1 cellular context compared by ENCODE assay signal in genomic region chr5:131169810-131170539, GRCh38.
TF ChIP-seq lines count a peak whose summit lies in the region.

No MANE protein-coding gene starts in this region.

TF ChIP-seq in H1, 55 proteins besides CTCF, POLR2A, EP300 and RAD21 (continued from another document):
- no peak for TF ChIP-seq NANOG (IDR thresholded peaks at IDR 0.05; ENCODE audit: insufficient read depth, low read depth, low read length, poor library complexity, severe bottlenecking)
- no peak for TF ChIP-seq HDAC6 (IDR thresholded peaks at IDR 0.05; ENCODE audit: low read depth, low read length)
- TF ChIP-seq BRCA1 (IDR thresholded peaks at IDR 0.05; ENCODE audit: low read depth, low read length), result no peak
- no peak for TF ChIP-seq EZH2 (IDR thresholded peaks at IDR 0.05; ENCODE audit: low read depth, low read length, severe bottlenecking)
- TF ChIP-seq KDM5A (IDR thresholded peaks at IDR 0.05; ENCODE audit: low read length), result no peak
- TF ChIP-seq, protein P1, sequence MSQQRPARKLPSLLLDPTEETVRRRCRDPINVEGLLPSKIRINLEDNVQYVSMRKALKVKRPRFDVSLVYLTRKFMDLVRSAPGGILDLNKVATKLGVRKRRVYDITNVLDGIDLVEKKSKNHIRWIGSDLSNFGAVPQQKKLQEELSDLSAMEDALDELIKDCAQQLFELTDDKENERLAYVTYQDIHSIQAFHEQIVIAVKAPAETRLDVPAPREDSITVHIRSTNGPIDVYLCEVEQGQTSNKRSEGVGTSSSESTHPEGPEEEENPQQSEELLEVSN (IDR thresholded peaks at IDR 0.05), result no peak
TF ChIP-seq in H1: peak in this region for 1.
